In the genomic region with DNA sequence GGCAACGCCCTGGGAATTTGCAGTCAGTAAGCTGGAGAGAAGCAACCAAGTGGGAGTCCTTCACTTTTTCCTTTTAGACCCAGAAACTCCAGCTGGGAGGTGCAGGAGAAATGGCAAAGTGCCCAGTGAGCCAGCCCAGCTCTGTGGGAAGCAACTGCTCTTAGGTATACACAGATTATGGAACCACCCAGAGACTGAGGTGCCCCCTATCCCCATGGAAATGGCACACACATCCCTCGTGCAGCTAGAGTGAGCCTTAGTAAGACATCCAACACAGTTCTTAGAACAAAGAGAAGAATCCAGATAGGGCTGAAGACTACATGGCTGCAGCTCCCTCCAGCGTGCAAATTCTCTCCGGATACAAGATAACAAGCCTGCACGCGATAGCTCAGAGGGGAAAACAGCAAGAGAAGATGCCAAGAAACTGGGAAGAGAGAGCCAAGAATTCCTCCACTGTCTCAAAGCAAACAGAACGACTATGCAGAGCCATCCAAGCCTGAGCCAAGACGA, we compare ENCODE assay signal across 1 cellular context.
A peak's percentile ranks its signal among the peaks of the same experiment; 100 is the strongest.
TF ChIP-seq lines count a peak whose summit lies in the region.

No MANE protein-coding gene starts in this region.

TF ChIP-seq in IMR-90, 13 proteins besides CTCF, POLR2A, EP300 and RAD21:
- TF ChIP-seq, protein P1, sequence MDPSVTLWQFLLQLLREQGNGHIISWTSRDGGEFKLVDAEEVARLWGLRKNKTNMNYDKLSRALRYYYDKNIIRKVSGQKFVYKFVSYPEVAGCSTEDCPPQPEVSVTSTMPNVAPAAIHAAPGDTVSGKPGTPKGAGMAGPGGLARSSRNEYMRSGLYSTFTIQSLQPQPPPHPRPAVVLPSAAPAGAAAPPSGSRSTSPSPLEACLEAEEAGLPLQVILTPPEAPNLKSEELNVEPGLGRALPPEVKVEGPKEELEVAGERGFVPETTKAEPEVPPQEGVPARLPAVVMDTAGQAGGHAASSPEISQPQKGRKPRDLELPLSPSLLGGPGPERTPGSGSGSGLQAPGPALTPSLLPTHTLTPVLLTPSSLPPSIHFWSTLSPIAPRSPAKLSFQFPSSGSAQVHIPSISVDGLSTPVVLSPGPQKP (IDR thresholded peaks at IDR 0.05; ENCODE audit: borderline replicate concordance, low read depth, low read length) = no peak
- TF ChIP-seq RFX5 (IDR thresholded peaks at IDR 0.05; ENCODE audit: low read depth, low read length) (no peak), CEBPB (IDR thresholded peaks at IDR 0.05; ENCODE audit: low read depth, low read length) (no peak), NFE2L2 (IDR thresholded peaks at IDR 0.05; ENCODE audit: low read depth, low read length) (no peak), BHLHE40 (IDR thresholded peaks at IDR 0.05; ENCODE audit: low read depth, low read length) (peak; percentile 68)
